ENCODE assay signal across 15 cellular contexts in the genomic region with DNA sequence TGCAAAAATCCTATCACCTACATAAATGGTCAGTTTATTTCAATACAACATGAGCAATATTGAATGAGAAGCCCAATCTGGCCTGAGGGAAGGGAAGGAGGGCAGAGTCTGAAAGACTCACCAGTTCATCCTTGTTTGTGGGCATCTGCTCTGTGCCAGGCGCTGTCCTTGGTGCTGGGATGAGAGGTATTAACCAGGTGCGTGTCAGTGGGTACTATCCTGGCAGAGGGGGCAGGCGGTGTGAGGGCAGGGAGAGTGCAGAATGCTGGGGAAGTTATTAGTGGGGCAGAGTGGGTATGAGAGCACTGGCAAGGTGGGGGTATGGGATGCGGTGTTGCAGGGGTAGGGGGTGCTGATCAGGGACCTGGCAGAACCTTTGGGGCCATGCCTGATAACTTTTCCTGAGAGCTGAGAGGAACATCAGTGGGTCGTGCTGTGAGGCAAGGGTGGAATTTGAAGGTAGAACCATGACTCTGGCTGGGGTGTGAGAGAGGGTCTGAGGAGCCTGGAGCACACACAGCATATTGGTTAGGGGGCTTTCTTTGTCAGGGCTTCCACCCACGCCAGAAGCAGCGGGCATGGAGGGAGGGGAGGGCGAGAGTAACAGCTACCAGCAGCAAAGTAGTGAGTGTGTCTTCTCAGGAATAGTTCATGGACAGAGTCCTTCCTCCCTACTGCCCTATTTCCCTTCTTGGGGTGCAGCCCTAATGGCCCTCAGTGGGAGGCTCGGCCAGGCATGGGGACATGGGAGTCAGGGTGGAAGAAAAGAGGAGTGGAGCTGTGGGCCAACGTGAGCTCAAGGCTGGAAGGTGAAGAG.
DNase-seq lines count a peak whose midpoint lies in the region; ATAC-seq and TF ChIP-seq lines count a peak whose summit lies in the region.
"Had no signal": no experiment of that assay in that cellular context is flagged by ENCODE, and none has a peak within 500 bp of the region (broad histone marks: within the 10 kb centered on the region; RNA-seq: fewer than 3 reads in every experiment).

No MANE protein-coding gene starts in this region.

- no peaks in the 10 kb centered on the region for H3K9me3 ChIP-seq in RWPE2 (ENCODE audit: severe bottlenecking)

- peaks cover 3 to 7% of the 10 kb centered on the region in 2 donors for H3K27me3 Mint-ChIP-seq in natural killer cell treated with Interleukin-12 subunit alpha and Interleukin-12 subunit beta and Interleukin-15 and Interleukin-18, amount 100 ng/mL, for 72 hours
- H3K27me3 Mint-ChIP-seq in natural killer cell (ENCODE audit: low read depth in 2 of 2), result peaks cover 0 to 2% of the 10 kb centered on the region in 2 donors

- intact Hi-C loops in natural killer cell (cut with micrococcal nuclease), result no loop called here

- H3K36me3 Mint-ChIP-seq in natural killer cell treated with Interleukin-12 subunit alpha and Interleukin-12 subunit beta and Interleukin-15 and Interleukin-18, amount 100 ng/mL, for 72 hours, result no peaks in the 10 kb centered on the region
- H3K36me3 Mint-ChIP-seq in natural killer cell, result no peaks in the 10 kb centered on the region
- H3K36me3 Mint-ChIP-seq: stimulated activated memory B cell treated with anti-CD40 and anti-IgM and Interleukin-4, amounts not matched to agents 10 μg/mL and 1 μg/mL and 100 μg/mL, for 72 hours had no signal

- H3K36me3 ChIP-seq in RWPE2 (ENCODE audit: low read depth) (no peaks in the 10 kb centered on the region), brain microvascular endothelial cell (replicated peaks) (no peaks in the 10 kb centered on the region)
- H3K36me3 ChIP-seq: heart left ventricle had no signal

- no peaks in the 10 kb centered on the region for H3K9me3 Mint-ChIP-seq in natural killer cell treated with Interleukin-12 subunit alpha and Interleukin-12 subunit beta and Interleukin-15 and Interleukin-18, amount 100 ng/mL, for 72 hours
- no peaks in the 10 kb centered on the region for H3K9me3 Mint-ChIP-seq in natural killer cell

- DNase-seq in natural killer cell treated with Interleukin-12 subunit alpha and Interleukin-12 subunit beta and Interleukin-15 and Interleukin-18, amount 100 ng/mL, for 72 hours (ENCODE audit: low spot score), result peak; percentile 34
- DNase-seq in natural killer cell (no peak), RWPE2 (ENCODE audit: low spot score) (no peak), epithelial cell of esophagus (ENCODE audit: low read depth) (peak; percentile 65), brain microvascular endothelial cell (no peak)
- DNase-seq in stimulated activated CD8-positive, alpha-beta memory T cell treated with anti-CD3 and anti-CD28 coated beads, Interleukin-4, amount 100 ng/mL, for 48 hours, result peak; percentile 30
- DNase-seq: amygdala; effector memory CD4-positive, alpha-beta T cell; heart left ventricle; NCI-H1694 treated with DMSO at 0.1 percent for 48 hours; stimulated activated CD4-positive, alpha-beta T cell treated with anti-CD3 and anti-CD28 coated beads, Interleukin-1b, Interleukin-23, amount 100 ng/mL, for 48 hours had no signal

- no peaks in the 10 kb centered on the region for H3K27me3 ChIP-seq in RWPE2 (ENCODE audit: insufficient read depth, poor library complexity, severe bottlenecking)
- H3K27me3 ChIP-seq in brain microvascular endothelial cell (replicated peaks), result peaks cover 4% of the 10 kb centered on the region

- ATAC-seq in natural killer cell treated with Interleukin-12 subunit alpha and Interleukin-12 subunit beta and Interleukin-15 and Interleukin-18, amount 100 ng/mL, for 72 hours, result no peak
- no peak for ATAC-seq in natural killer cell
- peak; percentile 57; the same call in 2 of the 3 replicates for ATAC-seq in RWPE2 (ENCODE audit: low read depth)
- ATAC-seq in GM21529 (IDR thresholded peaks at IDR 0.05; ENCODE audit: unreplicated experiment), result no peak
- ATAC-seq in HG02870 (IDR thresholded peaks at IDR 0.05; ENCODE audit: unreplicated experiment), result no peak
- ATAC-seq: stimulated activated memory B cell treated with anti-CD40 and anti-IgM and Interleukin-4, amounts not matched to agents 10 μg/mL and 1 μg/mL and 100 μg/mL, for 72 hours had no signal

- no peaks in the 10 kb centered on the region for H3K4me1 Mint-ChIP-seq in natural killer cell treated with Interleukin-12 subunit alpha and Interleukin-12 subunit beta and Interleukin-15 and Interleukin-18, amount 100 ng/mL, for 72 hours (ENCODE audit: low read depth in 2 of 2)
- no peaks in the 10 kb centered on the region for H3K4me1 Mint-ChIP-seq in natural killer cell
- H3K4me1 Mint-ChIP-seq: stimulated activated memory B cell treated with anti-CD40 and anti-IgM and Interleukin-4, amounts not matched to agents 10 μg/mL and 1 μg/mL and 100 μg/mL, for 72 hours had no signal

- TF ChIP-seq CTCF in natural killer cell (IDR thresholded peaks at IDR 0.05) (no peak), RWPE2 (IDR thresholded peaks at IDR 0.05; ENCODE audit: poor library complexity, severe bottlenecking) (no peak), epithelial cell of esophagus (IDR thresholded peaks at IDR 0.05; ENCODE audit: insufficient read depth, low read depth, low read length, missing control alignments) (no peak), brain microvascular endothelial cell (IDR thresholded peaks at IDR 0.05; ENCODE audit: low read depth, low read length, missing control alignments) (no peak)

- in situ Hi-C loops in brain microvascular endothelial cell (cut with HindIII; ENCODE audit: low pct_ligation_motif_present, low sequenced_read_pairs), result no loop called here

- H3K4me3 Mint-ChIP-seq in natural killer cell treated with Interleukin-12 subunit alpha and Interleukin-12 subunit beta and Interleukin-15 and Interleukin-18, amount 100 ng/mL, for 72 hours, result no peak overlapping the region
- H3K4me3 Mint-ChIP-seq in natural killer cell, result no peak overlapping the region
- H3K4me3 Mint-ChIP-seq: stimulated activated memory B cell treated with anti-CD40 and anti-IgM and Interleukin-4, amounts not matched to agents 10 μg/mL and 1 μg/mL and 100 μg/mL, for 72 hours had no signal

- H3K4me3 ChIP-seq in RWPE2 (ENCODE audit: severe bottlenecking) (no peak overlapping the region), epithelial cell of esophagus (ENCODE audit: low read length) (no peak overlapping the region), brain microvascular endothelial cell (ENCODE audit: low read depth, low read length) (no peak overlapping the region)
- H3K4me3 ChIP-seq: heart left ventricle had no signal

- no peaks in the 10 kb centered on the region for H3K4me1 ChIP-seq in RWPE2 (ENCODE audit: insufficient read depth, poor library complexity, severe bottlenecking)

- H3K27ac Mint-ChIP-seq in natural killer cell treated with Interleukin-12 subunit alpha and Interleukin-12 subunit beta and Interleukin-15 and Interleukin-18, amount 100 ng/mL, for 72 hours, result no peak overlapping the region
- no peak overlapping the region for H3K27ac Mint-ChIP-seq in natural killer cell
- H3K27ac Mint-ChIP-seq: stimulated activated memory B cell treated with anti-CD40 and anti-IgM and Interleukin-4, amounts not matched to agents 10 μg/mL and 1 μg/mL and 100 μg/mL, for 72 hours had no signal

- H3K27ac ChIP-seq in RWPE2 (ENCODE audit: poor library complexity, severe bottlenecking), result no peak overlapping the region
- H3K27ac ChIP-seq in brain microvascular endothelial cell, result no peak overlapping the region
- H3K27ac ChIP-seq: heart left ventricle, parathyroid adenoma had no signal

Comparison
In these comparisons a context has a peak if more than half of its experiments do, and no peak if none do; other contexts are left out.
1. DNase-seq: peak in natural killer cell treated with Interleukin-12 subunit alpha and Interleukin-12 subunit beta and Interleukin-15 and Interleukin-18, amount 100 ng/mL, for 72 hours (single experiment), epithelial cell of esophagus (single experiment) and stimulated activated CD8-positive, alpha-beta memory T cell treated with anti-CD3 and anti-CD28 coated beads, Interleukin-4, amount 100 ng/mL, for 48 hours (single experiment); none in natural killer cell (single experiment), RWPE2 (single experiment) and brain microvascular endothelial cell (single experiment).